In the genomic region with DNA sequence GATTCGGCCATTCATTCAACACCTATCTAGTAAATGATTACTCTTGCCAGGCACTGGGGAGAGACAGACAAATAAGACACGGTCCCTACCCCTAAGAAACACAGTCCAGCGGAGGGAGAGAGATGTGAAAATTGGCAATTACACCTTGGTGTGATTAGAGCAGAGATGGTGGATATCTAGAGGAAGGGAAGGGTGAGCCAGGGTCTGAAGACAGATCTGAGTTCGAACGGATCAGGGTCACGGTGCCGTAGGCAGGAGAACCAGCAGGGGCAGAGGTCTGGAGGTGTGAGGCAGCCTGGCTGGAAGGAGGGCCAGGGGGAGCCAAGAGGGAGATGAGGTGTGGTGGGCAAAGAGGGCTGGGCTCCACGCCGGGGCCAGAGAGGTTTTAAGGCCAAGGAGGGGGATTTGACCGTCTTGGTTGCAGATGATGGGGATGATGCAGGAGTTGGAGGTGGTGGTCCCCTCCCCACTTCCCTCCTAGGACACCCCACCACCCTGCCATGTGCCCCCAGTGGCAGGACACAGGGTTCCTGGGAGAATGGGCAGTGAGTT, we compare ENCODE assay signal across 18 cellular contexts. TPM values are rescaled to one million over a fixed set of nuclear protein-coding genes. Genes with fewer than 3 reads are reported as not detected.
A peak's percentile ranks its signal among the peaks of the same experiment; 100 is the strongest.
DNase-seq lines count a peak whose midpoint lies in the region; ATAC-seq and TF ChIP-seq lines count a peak whose summit lies in the region.
"Had no signal": no experiment of that assay in that cellular context is flagged by ENCODE, and none has a peak within 500 bp of the region (broad histone marks: within the 10 kb centered on the region; RNA-seq: fewer than 3 reads in every experiment).

No MANE protein-coding gene starts in this region.

- H3K36me3 Mint-ChIP-seq in progenitor cell of endocrine pancreas (ENCODE audit: insufficient read depth): no peaks in the 10 kb centered on the region
- H3K36me3 Mint-ChIP-seq: naive thymus-derived CD8-positive, alpha-beta T cell had no signal

- H3K4me1 ChIP-seq in right atrium auricular region (peaks cover 0 to 38% of the 10 kb centered on the region in 2 donors), left ventricle myocardium inferior (peaks cover 23% of the 10 kb centered on the region), osteoblast (ENCODE audit: insufficient read depth, low read length) (no peaks in the 10 kb centered on the region)

- H3K27me3 Mint-ChIP-seq in progenitor cell of endocrine pancreas: peaks cover 6% of the 10 kb centered on the region

- H3K27ac Mint-ChIP-seq in progenitor cell of endocrine pancreas: no peak overlapping the region
- H3K27ac Mint-ChIP-seq: activated T-helper 2 cell treated with anti-CD3 and anti-CD28 coated beads, Interferon-gamma antibody, Interleukin-2, Interleukin-4, amounts not matched to agents 10 μg/mL and 5 μg/mL and 100 μg/mL, durations not matched to agents 14 hours and 24 hours and 36 hours; naive thymus-derived CD8-positive, alpha-beta T cell had no signal

- H3K79me2 ChIP-seq in osteoblast (ENCODE audit: insufficient read depth, low read length): no peaks in the 10 kb centered on the region

- DNase-seq in Right ventricle myocardium inferior (ENCODE audit: missing footprints) (peak; percentile 9), right atrium auricular region (ENCODE audit: low spot score) (no peak), left ventricle myocardium inferior (peak; percentile 4), osteoblast (ENCODE audit: insufficient read length, low spot score, missing footprints) (peak; percentile 27), DMS153 treated with DMSO at 0.1 percent for 48 hours (lab: John Stamatoyannopoulos, UW; ENCODE audit: unreplicated experiment) (no peak), progenitor cell of endocrine pancreas (ENCODE audit: low spot score, unreplicated experiment) (no peak), NCI-H2029 (lab: John Stamatoyannopoulos, UW) (no peak)
- DNase-seq in NK-92 treated with Interleukin-12 subunit alpha and Interleukin-12 subunit beta, amount 100 ng/mL, for 24 hours (lab: John Stamatoyannopoulos, UW): no peak
- DNase-seq: cortex of kidney; MG63; NCI-H1694 treated with DMSO at 0.1 percent for 48 hours; NCI-H446 treated with DMSO at 0.1 percent for 48 hours; stimulated activated naive CD4-positive, alpha-beta T cell treated with Interleukin-2 at 50 U/mL for 16 hours; T-helper 1 cell had no signal

- no peak overlapping the region for H3K4me2 ChIP-seq in osteoblast (ENCODE audit: insufficient read depth, low read length)

- H3K9me3 ChIP-seq in right atrium auricular region: no peaks in the 10 kb centered on the region
- no peaks in the 10 kb centered on the region for H3K9me3 ChIP-seq in left ventricle myocardium inferior (replicated peaks)
- H3K9me3 ChIP-seq in osteoblast (ENCODE audit: low read depth, low read length): no peaks in the 10 kb centered on the region
- H3K9me3 ChIP-seq: gastroesophageal sphincter, MG63 had no signal

- no peak overlapping the region for H2AFZ ChIP-seq in osteoblast (ENCODE audit: low read length)

- no peak for TF ChIP-seq CTCF in right atrium auricular region (IDR thresholded peaks at IDR 0.05)
- no peak for TF ChIP-seq CTCF in left ventricle myocardium inferior (IDR thresholded peaks at IDR 0.05; ENCODE audit: borderline replicate concordance)
- no peak for TF ChIP-seq CTCF in osteoblast (IDR thresholded peaks at IDR 0.05; ENCODE audit: extremely low read depth, low read depth, low read length)
- no peak for TF ChIP-seq CTCF in progenitor cell of endocrine pancreas (IDR thresholded peaks at IDR 0.05; ENCODE audit: unreplicated experiment)

- H3K36me3 ChIP-seq in right atrium auricular region (no peaks in the 10 kb centered on the region), left ventricle myocardium inferior (no peaks in the 10 kb centered on the region), osteoblast (ENCODE audit: insufficient read depth, low read length) (no peaks in the 10 kb centered on the region)
- H3K36me3 ChIP-seq: gastroesophageal sphincter, MG63 had no signal

- intact Hi-C loops in Right ventricle myocardium inferior (cut with DNase I) (no loop called here), left ventricle myocardium inferior (cut with micrococcal nuclease) (no loop called here)

- no peak overlapping the region for H3K4me3 Mint-ChIP-seq in progenitor cell of endocrine pancreas (ENCODE audit: low read depth)
- H3K4me3 Mint-ChIP-seq: naive thymus-derived CD8-positive, alpha-beta T cell had no signal

- H3K27ac ChIP-seq in right atrium auricular region (peak overlapping the region in 1 of 2 donors; percentile 10), left ventricle myocardium inferior (replicated peaks) (no peak overlapping the region), osteoblast (ENCODE audit: low read depth, low read length) (no peak overlapping the region)
- H3K27ac ChIP-seq: gastroesophageal sphincter had no signal

- H4K20me1 ChIP-seq in osteoblast (ENCODE audit: insufficient read depth, low read length): no peaks in the 10 kb centered on the region

- no peak for ATAC-seq in Right ventricle myocardium inferior
- ATAC-seq: gastroesophageal sphincter; HCT116; naive thymus-derived CD8-positive, alpha-beta T cell had no signal

- H3K27me3 ChIP-seq in right atrium auricular region (no peaks in the 10 kb centered on the region), left ventricle myocardium inferior (ENCODE audit: low read depth) (no peaks in the 10 kb centered on the region), osteoblast (ENCODE audit: insufficient read depth, low read length) (peaks cover 4% of the 10 kb centered on the region)
- H3K27me3 ChIP-seq: MG63 had no signal

- H3K9me3 Mint-ChIP-seq in progenitor cell of endocrine pancreas (ENCODE audit: low read depth): no peaks in the 10 kb centered on the region
- H3K9me3 Mint-ChIP-seq: activated T-helper 2 cell treated with anti-CD3 and anti-CD28 coated beads, Interferon-gamma antibody, Interleukin-2, Interleukin-4, amounts not matched to agents 10 μg/mL and 5 μg/mL and 100 μg/mL, durations not matched to agents 14 hours and 24 hours and 36 hours; naive thymus-derived CD8-positive, alpha-beta T cell had no signal

- H3K4me3 ChIP-seq in right atrium auricular region (no peak overlapping the region), left ventricle myocardium inferior (no peak overlapping the region), osteoblast (ENCODE audit: insufficient read depth, low read length) (no peak overlapping the region)
- H3K4me3 ChIP-seq: gastroesophageal sphincter, MG63 had no signal

- H3K4me1 Mint-ChIP-seq in progenitor cell of endocrine pancreas (ENCODE audit: low read depth): peaks cover 29% of the 10 kb centered on the region
- H3K4me1 Mint-ChIP-seq: naive thymus-derived CD8-positive, alpha-beta T cell had no signal

RNA-seq across cellular contexts. Expression of a gene that starts 27.1 kb away (rescaled TPM):
- total RNA-seq in Right ventricle myocardium inferior (27.4 TPM), right atrium auricular region (10 to 100 TPM; 23.6 to 32.4 TPM), left ventricle myocardium inferior (20.0 TPM), osteoblast (0.29 and 0.36 TPM in 2 replicates), progenitor cell of endocrine pancreas (11.6 and 12.7 TPM in 2 replicates)

Comparison
In these comparisons a context has a peak if more than half of its experiments do, and no peak if none do; other contexts are left out.
1. DNase-seq: peak in Right ventricle myocardium inferior (single experiment), left ventricle myocardium inferior (single experiment) and osteoblast (single experiment); none in right atrium auricular region (single experiment), DMS153 treated with DMSO at 0.1 percent for 48 hours (single experiment), progenitor cell of endocrine pancreas (single experiment), NK-92 treated with Interleukin-12 subunit alpha and Interleukin-12 subunit beta, amount 100 ng/mL, for 24 hours (single experiment) and NCI-H2029 (single experiment).